Comparison of ENCODE assay signal across 17 cellular contexts in the genomic region with DNA sequence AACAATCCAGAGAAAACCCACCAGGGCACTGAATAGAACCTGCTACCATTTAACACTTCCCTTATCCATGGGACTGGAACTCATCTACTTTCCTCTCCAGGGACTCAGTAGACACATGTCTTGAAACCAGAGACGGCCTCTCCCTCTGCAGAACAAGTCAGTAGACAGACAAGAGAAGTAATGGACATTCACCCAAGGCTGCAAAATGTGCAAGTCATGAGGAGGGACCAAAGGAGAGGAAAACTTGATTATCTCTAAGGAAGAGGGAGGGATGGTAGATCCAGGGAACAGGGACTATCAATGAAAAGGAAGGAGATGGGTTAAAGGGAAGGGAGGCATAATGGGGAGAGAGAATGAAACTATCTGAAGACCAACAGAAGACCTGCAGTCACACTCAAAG. TPM values are rescaled to one million over a fixed set of nuclear protein-coding genes. Genes with fewer than 3 reads are reported as not detected.
DNase-seq lines count a peak whose midpoint lies in the region; ATAC-seq and TF ChIP-seq lines count a peak whose summit lies in the region.
"Had no signal": no experiment of that assay in that cellular context is flagged by ENCODE, and none has a peak within 500 bp of the region (broad histone marks: within the 10 kb centered on the region; RNA-seq: fewer than 3 reads in every experiment).

No MANE protein-coding gene starts in this region.

- no peak for TF ChIP-seq CTCF in spleen (IDR thresholded peaks at IDR 0.05 in 8 of 11, conservative IDR thresholded peaks at IDR 0.05 in 3 of 11)
- TF ChIP-seq CTCF in WERI-Rb-1 (IDR thresholded peaks at IDR 0.05; ENCODE audit: low read depth, low read length) = no peak

- no peaks in the 10 kb centered on the region for H3K27me3 ChIP-seq in spleen (replicated peaks in 1 of 7)
- H3K27me3 ChIP-seq in WERI-Rb-1 (ENCODE audit: insufficient read depth, low read depth, severe bottlenecking) = no peaks in the 10 kb centered on the region
- H3K27me3 ChIP-seq: upper lobe of right lung had no signal

- WGBS in spleen, 5 donors = 43 to 86% (median 78%) methylated on average over 1 of the region's 1 CpG

- no peaks in the 10 kb centered on the region for H3K36me3 Mint-ChIP-seq in activated CD4-positive, alpha-beta T cell treated with anti-CD3 and anti-CD28 coated beads, Interleukin-2, amount 10 ng/mL, durations not matched to agents 24 days and 14 days (ENCODE audit: low read depth)
- no peaks in the 10 kb centered on the region for H3K36me3 Mint-ChIP-seq in IgD-negative memory B cell
- H3K36me3 Mint-ChIP-seq in activated T-helper 17 cell treated with anti-CD3 and anti-CD28 coated beads, Interleukin-2, amount 50 U/mL, for 72 hours (ENCODE audit: low read depth) = no peaks in the 10 kb centered on the region

- no peaks in the 10 kb centered on the region for H3K27me3 Mint-ChIP-seq in activated CD4-positive, alpha-beta T cell treated with anti-CD3 and anti-CD28 coated beads, Interleukin-2, amount 10 ng/mL, durations not matched to agents 24 days and 14 days
- H3K27me3 Mint-ChIP-seq in IgD-negative memory B cell = peaks cover 3% of the 10 kb centered on the region
- no peaks in the 10 kb centered on the region for H3K27me3 Mint-ChIP-seq in activated T-helper 17 cell treated with anti-CD3 and anti-CD28 coated beads, Interleukin-2, amount 50 U/mL, for 72 hours

- no peaks in the 10 kb centered on the region for H3K9me3 Mint-ChIP-seq in activated CD4-positive, alpha-beta T cell treated with anti-CD3 and anti-CD28 coated beads, Interleukin-2, amount 10 ng/mL, durations not matched to agents 24 days and 14 days
- H3K9me3 Mint-ChIP-seq in IgD-negative memory B cell = peaks cover 0 to 1% (median 0%) of the 10 kb centered on the region in 3 donors
- H3K9me3 Mint-ChIP-seq in activated T-helper 17 cell treated with anti-CD3 and anti-CD28 coated beads, Interleukin-2, amount 50 U/mL, for 72 hours = no peaks in the 10 kb centered on the region
- H3K9me3 Mint-ChIP-seq: H9, nephron had no signal

- H3K36me3 ChIP-seq in spleen = no peaks in the 10 kb centered on the region
- H3K36me3 ChIP-seq in WERI-Rb-1 = no peaks in the 10 kb centered on the region
- H3K36me3 ChIP-seq: cardiac muscle cell, upper lobe of right lung had no signal

- peak overlapping the region; percentile 22 for H3K4me3 Mint-ChIP-seq in activated CD4-positive, alpha-beta T cell treated with anti-CD3 and anti-CD28 coated beads, Interleukin-2, amount 10 ng/mL, durations not matched to agents 24 days and 14 days
- H3K4me3 Mint-ChIP-seq in IgD-negative memory B cell = peak overlapping the region; percentile 45 to 81 (median 60)
- peak overlapping the region; percentile 76 for H3K4me3 Mint-ChIP-seq in activated T-helper 17 cell treated with anti-CD3 and anti-CD28 coated beads, Interleukin-2, amount 50 U/mL, for 72 hours
- H3K4me3 Mint-ChIP-seq: H9, nephron had no signal

- H3K4me3 ChIP-seq in spleen (no peak overlapping the region), WERI-Rb-1 (ENCODE audit: low read depth, low read length) (no peak overlapping the region)
- H3K4me3 ChIP-seq: cardiac muscle cell, lung, SJSA1, upper lobe of right lung had no signal

- intact Hi-C loops in activated CD4-positive, alpha-beta T cell treated with anti-CD3 and anti-CD28 coated beads, Interleukin-2, amount 10 ng/mL, durations not matched to agents 24 days and 14 days (cut with micrococcal nuclease) = loop anchor here (2.0 kb wide), 1 partner anchor 16 kb away; no protein-coding TSS in a partner anchor
- intact Hi-C loops in spleen (cut with DNase I; ENCODE audit: low total_unique reads) = no loop called here

- H3K9me3 ChIP-seq in spleen (no peaks in the 10 kb centered on the region), WERI-Rb-1 (ENCODE audit: severe bottlenecking) (no peaks in the 10 kb centered on the region)
- H3K9me3 ChIP-seq: SJSA1, upper lobe of right lung had no signal

- H3K4me1 Mint-ChIP-seq in activated CD4-positive, alpha-beta T cell treated with anti-CD3 and anti-CD28 coated beads, Interleukin-2, amount 10 ng/mL, durations not matched to agents 24 days and 14 days = peaks cover 61% of the 10 kb centered on the region
- H3K4me1 Mint-ChIP-seq in IgD-negative memory B cell = peaks cover 32 to 53% (median 41%) of the 10 kb centered on the region in 3 donors
- H3K4me1 Mint-ChIP-seq in activated T-helper 17 cell treated with anti-CD3 and anti-CD28 coated beads, Interleukin-2, amount 50 U/mL, for 72 hours = peaks cover 56% of the 10 kb centered on the region
- H3K4me1 Mint-ChIP-seq: H9, nephron had no signal

- H3K27ac Mint-ChIP-seq in activated CD4-positive, alpha-beta T cell treated with anti-CD3 and anti-CD28 coated beads, Interleukin-2, amount 10 ng/mL, durations not matched to agents 24 days and 14 days = no peak overlapping the region
- peak overlapping the region; percentile 87 to 97 (median 90) for H3K27ac Mint-ChIP-seq in IgD-negative memory B cell
- H3K27ac Mint-ChIP-seq in activated T-helper 17 cell treated with anti-CD3 and anti-CD28 coated beads, Interleukin-2, amount 50 U/mL, for 72 hours = peak overlapping the region; percentile 55
- H3K27ac Mint-ChIP-seq: H9, nephron, progenitor cell of endocrine pancreas had no signal

- peaks cover 31 to 76% (median 54%) of the 10 kb centered on the region in 6 donors for H3K4me1 ChIP-seq in spleen

- H3K27ac ChIP-seq in spleen (peak overlapping the region in 7 of 8 donors; percentile 26 to 84 (median 76)), WERI-Rb-1 (no peak overlapping the region)
- H3K27ac ChIP-seq: cardiac muscle cell, SJSA1, upper lobe of right lung had no signal

- TF ChIP-seq POLR2A in spleen (IDR thresholded peaks at IDR 0.05) = no peak

- DNase-seq in activated CD4-positive, alpha-beta T cell treated with anti-CD3 and anti-CD28 coated beads, Interleukin-2, amount 10 ng/mL, durations not matched to agents 24 days and 14 days = peak; percentile 59
- DNase-seq in activated CD4-positive, alpha-beta T cell treated with anti-CD3 and anti-CD28 coated beads, Interleukin-2, amount 50 U/mL, for 4 hours = no peak
- DNase-seq in spleen (no peak), WERI-Rb-1 (no peak), T1000 (lab: John Stamatoyannopoulos, UW) (no peak)
- DNase-seq: H9, NCI-H524 treated with DMSO at 0.1 percent for 48 hours, OCI-M1, upper lobe of right lung had no signal

- ATAC-seq in activated T-helper 17 cell treated with anti-CD3 and anti-CD28 coated beads, Interleukin-2, amount 50 U/mL, for 72 hours (replicated peaks) = no peak
- ATAC-seq in HG03571 (IDR thresholded peaks at IDR 0.05; ENCODE audit: unreplicated experiment) = no peak
- ATAC-seq: upper lobe of right lung had no signal

RNA-seq across cellular contexts. Expression of a gene that starts 5.3 kb away (rescaled TPM):
- total RNA-seq in activated CD4-positive, alpha-beta T cell treated with anti-CD3 and anti-CD28 coated beads, Interleukin-2, amount 10 ng/mL, durations not matched to agents 24 days and 14 days = 28.8 and 29.2 TPM in 2 replicates
- 21.9 TPM for polyA plus RNA-seq in IgD-negative memory B cell
- total RNA-seq in activated T-helper 17 cell treated with anti-CD3 and anti-CD28 coated beads, Interleukin-2, amount 50 U/mL, for 72 hours = 10 to 100 TPM; 59.6 to 76.7 TPM
- 10 to 100 TPM; 23.2 to 52.3 (median 30.4) TPM for total RNA-seq in spleen
- 10 to 100 TPM; 15.4 to 21.8 (median 16.6) TPM for polyA plus RNA-seq in spleen

Comparison
In these comparisons a context has a peak if more than half of its experiments do, and no peak if none do; other contexts are left out.
1. H3K4me3 Mint-ChIP-seq: peak in every context shown above with its lines; median percentile 76 in activated T-helper 17 cell treated with anti-CD3 and anti-CD28 coated beads, Interleukin-2, amount 50 U/mL, for 72 hours; 60 in IgD-negative memory B cell; 22 in activated CD4-positive, alpha-beta T cell treated with anti-CD3 and anti-CD28 coated beads, Interleukin-2, amount 10 ng/mL, durations not matched to agents 24 days and 14 days.